ENCODE assay signal across 23 cellular contexts in genomic region chr5:133933169-133933509, GRCh38. TPM values are rescaled to one million over a fixed set of nuclear protein-coding genes. Genes with fewer than 3 reads are reported as not detected.
DNase-seq lines count a peak whose midpoint lies in the region; ATAC-seq and TF ChIP-seq lines count a peak whose summit lies in the region.
"Had no signal": no experiment of that assay in that cellular context is flagged by ENCODE, and none has a peak within 500 bp of the region (broad histone marks: within the 10 kb centered on the region; RNA-seq: fewer than 3 reads in every experiment).

No MANE protein-coding gene starts in this region.

- TF ChIP-seq POLR2A in IMR-90 (IDR thresholded peaks at IDR 0.05; ENCODE audit: low read depth, low read length), result no peak

- H3K56ac ChIP-seq in IMR-90 (ENCODE audit: extremely low read depth, insufficient read depth, low read length), result no peak overlapping the region

- no peak overlapping the region for H4K8ac ChIP-seq in IMR-90 (ENCODE audit: low read depth in 2 of 2, low read length in 2 of 2)

- peak overlapping the region; percentile 68 for H3K9ac ChIP-seq in BLaER1
- no peak overlapping the region for H3K9ac ChIP-seq in IMR-90 (ENCODE audit: low read depth, low read length)

- peaks cover 4% of the 10 kb centered on the region for H3K9me1 ChIP-seq in IMR-90 (ENCODE audit: insufficient read depth, low read length)

- H2AFZ ChIP-seq in IMR-90 (replicated peaks; ENCODE audit: low read length, poor library complexity), result no peak overlapping the region

- H3K79me1 ChIP-seq in IMR-90 (ENCODE audit: low read depth in 1 of 2, low read length in 2 of 2), result no peaks in the 10 kb centered on the region

- H3K14ac ChIP-seq in IMR-90 (replicated peaks; ENCODE audit: low read depth, low read length), result no peak overlapping the region

- no CpG with 5 or more reads among the region's 3 CpGs for WGBS in IMR-90 (ENCODE audit: extremely low coverage in 2 of 2, insufficient read length in 1 of 2), 2 experiments

- H4K20me1 ChIP-seq in BLaER1 (no peaks in the 10 kb centered on the region), IMR-90 (ENCODE audit: insufficient read depth, low read length) (no peaks in the 10 kb centered on the region)

- no peak overlapping the region for H2BK15ac ChIP-seq in IMR-90 (ENCODE audit: low read depth, low read length)

- in situ Hi-C loops in IMR-90 (cut with MboI; ENCODE audit: low sequenced_read_pairs), result no loop called here

- H3K27me3 ChIP-seq in BLaER1 (no peaks in the 10 kb centered on the region), IMR-90 (ENCODE audit: control insufficient read depth, insufficient read depth, low read length) (peaks cover 32% of the 10 kb centered on the region)
- H3K27me3 ChIP-seq: dorsolateral prefrontal cortex, heart left ventricle had no signal

- peak overlapping the region; percentile 24 for H3K4me3 Mint-ChIP-seq in activated naive CD8-positive, alpha-beta T cell treated with anti-CD3 and anti-CD28 coated beads, Interleukin-2, amount 50 U/mL, for 24 hours
- H3K4me3 Mint-ChIP-seq in naive B cell, result peak overlapping the region; percentile 68 to 92 (median 84)
- H3K4me3 Mint-ChIP-seq: H9; T-helper 2 cell treated with Interferon-gamma antibody and Interleukin-4, amounts not matched to agents 5 μg/mL and 100 μg/mL, for 36 hours had no signal

- H3K9me3 ChIP-seq in BLaER1 (no peaks in the 10 kb centered on the region; the same call in 1 of the 2 replicates), IMR-90 (ENCODE audit: control insufficient read depth, insufficient read depth, low read length) (peaks cover 1% of the 10 kb centered on the region; the same call in 1 of the 2 replicates)
- H3K9me3 ChIP-seq: heart left ventricle, lower lobe of right lung had no signal

- H3K4ac ChIP-seq in IMR-90 (ENCODE audit: low read depth, low read length), result no peak overlapping the region

- H4K91ac ChIP-seq in IMR-90 (ENCODE audit: insufficient read depth, low read depth, low read length), result no peak overlapping the region

- no peak overlapping the region for H4K5ac ChIP-seq in IMR-90 (ENCODE audit: low read depth, low read length)

- H2AK5ac ChIP-seq in IMR-90 (ENCODE audit: low read depth, low read length), result no peak overlapping the region

- no peaks in the 10 kb centered on the region for H3K36me3 ChIP-seq in BLaER1
- no peaks in the 10 kb centered on the region for H3K36me3 ChIP-seq in IMR-90 (ENCODE audit: control insufficient read depth, insufficient read depth, low read length)
- H3K36me3 ChIP-seq: heart left ventricle, lower lobe of right lung had no signal

- no peak overlapping the region for H2AK9ac ChIP-seq in IMR-90 (replicated peaks; ENCODE audit: low read depth, low read length, poor library complexity)

- H3K23ac ChIP-seq in IMR-90 (ENCODE audit: low read depth, low read length), result no peak overlapping the region

- BruUV-seq in IMR-90 (replicated peaks; lab: Mats Ljungman, UMichigan), result no TSS peak

- DNase-seq in IMR-90, result peak; percentile 11
- no peak for DNase-seq in activated naive CD8-positive, alpha-beta T cell treated with anti-CD3 and anti-CD28 coated beads, Interleukin-2, amount 50 U/mL, for 24 hours
- no peak for DNase-seq in naive B cell
- no peak for DNase-seq in foreskin fibroblast
- no peak for DNase-seq in NCI-H2107 treated with DMSO at 0.1 percent for 48 hours (lab: John Stamatoyannopoulos, UW; ENCODE audit: unreplicated experiment)
- no peak for DNase-seq in head of caudate nucleus
- DNase-seq: ACHN; Calu3; central memory CD4-positive, alpha-beta T cell; DND-41; dorsolateral prefrontal cortex; H9; kidney glomerular epithelial cell; lower lobe of right lung; NCI-H1092; NCI-H1930; NCI-H226 had no signal

- H3K4me2 ChIP-seq in BLaER1, result peak overlapping the region; percentile 95
- H3K4me2 ChIP-seq in IMR-90 (ENCODE audit: low read depth, low read length), result no peak overlapping the region

- H3K4me1 ChIP-seq in BLaER1 (peaks cover 100% of the 10 kb centered on the region), IMR-90 (ENCODE audit: control insufficient read depth, insufficient read depth, low read length) (peaks cover 6% of the 10 kb centered on the region; the same call in 1 of the 2 replicates)

- intact Hi-C loops in IMR-90 (cut with micrococcal nuclease) (no loop called here), head of caudate nucleus (cut with DNase I) (no loop called here)

- H3K27ac ChIP-seq in BLaER1, result peak overlapping the region; percentile 91
- no peak overlapping the region for H3K27ac ChIP-seq in IMR-90 (ENCODE audit: insufficient read depth, low read length)
- H3K27ac ChIP-seq: heart left ventricle, lower lobe of right lung, VCaP had no signal

- H3K36me3 Mint-ChIP-seq in activated naive CD8-positive, alpha-beta T cell treated with anti-CD3 and anti-CD28 coated beads, Interleukin-2, amount 50 U/mL, for 24 hours (ENCODE audit: low read depth), result peaks cover 5% of the 10 kb centered on the region
- H3K36me3 Mint-ChIP-seq in naive B cell, result peaks cover 0 to 11% of the 10 kb centered on the region in 2 donors

- no peaks in the 10 kb centered on the region for H3K9me3 Mint-ChIP-seq in activated naive CD8-positive, alpha-beta T cell treated with anti-CD3 and anti-CD28 coated beads, Interleukin-2, amount 50 U/mL, for 24 hours
- H3K9me3 Mint-ChIP-seq in naive B cell, result peaks cover 0 to 10% (median 5%) of the 10 kb centered on the region in 7 donors
- H3K9me3 Mint-ChIP-seq: T-helper 2 cell treated with Interferon-gamma antibody and Interleukin-4, amounts not matched to agents 5 μg/mL and 100 μg/mL, for 36 hours had no signal

- POLR2A ChIA-PET in IMR-90 (lab: Charles Lee; ENCODE audit: unreplicated experiment), result no interaction called here

- dilution Hi-C loops in IMR-90 (cut with HindIII; ENCODE audit: low sequenced_read_pairs, unreplicated experiment), result no loop called here

- H3K4me1 Mint-ChIP-seq in activated naive CD8-positive, alpha-beta T cell treated with anti-CD3 and anti-CD28 coated beads, Interleukin-2, amount 50 U/mL, for 24 hours, result peaks cover 75% of the 10 kb centered on the region
- peaks cover 86 to 98% (median 97%) of the 10 kb centered on the region in 3 donors for H3K4me1 Mint-ChIP-seq in naive B cell

- no peak overlapping the region for H3K18ac ChIP-seq in IMR-90 (ENCODE audit: low read depth, low read length)

- CTCF ChIA-PET in IMR-90 (lab: Yijun Ruan, JAX), result no interaction called here

- no peak for TF ChIP-seq RAD21 in IMR-90 (IDR thresholded peaks at IDR 0.05; ENCODE audit: low read length)

- no peak overlapping the region for H2BK120ac ChIP-seq in IMR-90 (ENCODE audit: low read depth, low read length)

- H3K27ac Mint-ChIP-seq in activated naive CD8-positive, alpha-beta T cell treated with anti-CD3 and anti-CD28 coated beads, Interleukin-2, amount 50 U/mL, for 24 hours, result peak overlapping the region; percentile 66
- peak overlapping the region; percentile 93 to 100 (median 99) for H3K27ac Mint-ChIP-seq in naive B cell
- H3K27ac Mint-ChIP-seq: progenitor cell of endocrine pancreas; T-helper 2 cell treated with Interferon-gamma antibody and Interleukin-4, amounts not matched to agents 5 μg/mL and 100 μg/mL, for 36 hours had no signal

- H2BK20ac ChIP-seq in IMR-90 (ENCODE audit: low read depth, low read length), result no peak overlapping the region

- no peak for ATAC-seq in IMR-90 (ENCODE audit: low read depth)
- no peak for ATAC-seq in activated naive CD8-positive, alpha-beta T cell treated with anti-CD3 and anti-CD28 coated beads, Interleukin-2, amount 50 U/mL, for 24 hours
- ATAC-seq in naive B cell (ENCODE audit: low read depth in 2 of 2), result no peak
- ATAC-seq: SK-N-SH treated with all-trans-retinoic acid at 6 μM for 48 hours had no signal

- TF ChIP-seq CTCF in IMR-90 (conservative IDR thresholded peaks at IDR 0.05; ENCODE audit: low read depth, low read length), result no peak
- no peak for TF ChIP-seq CTCF in foreskin fibroblast (IDR thresholded peaks at IDR 0.05; ENCODE audit: low read depth, low read length)

- H3K27me3 Mint-ChIP-seq in activated naive CD8-positive, alpha-beta T cell treated with anti-CD3 and anti-CD28 coated beads, Interleukin-2, amount 50 U/mL, for 24 hours, result no peaks in the 10 kb centered on the region
- H3K27me3 Mint-ChIP-seq in naive B cell, result no peaks in the 10 kb centered on the region

- H2BK5ac ChIP-seq in IMR-90 (ENCODE audit: low read depth, low read length, poor library complexity, severe bottlenecking), result no peak overlapping the region

- H3K4me3 ChIP-seq in BLaER1 (peak overlapping the region; percentile 55), IMR-90 (ENCODE audit: insufficient read depth, low read depth, low read length) (no peak overlapping the region), foreskin fibroblast (ENCODE audit: low read depth in 1 of 2, low read length in 2 of 2) (no peak overlapping the region)
- H3K4me3 ChIP-seq: dorsolateral prefrontal cortex, heart left ventricle, lower lobe of right lung had no signal

TF ChIP-seq in IMR-90, 13 proteins besides CTCF, POLR2A, EP300 and RAD21 (continues in another document):
- TF ChIP-seq BHLHE40 (IDR thresholded peaks at IDR 0.05; ENCODE audit: low read depth, low read length) (no peak), SMC3 (IDR thresholded peaks at IDR 0.05; ENCODE audit: low read depth, low read length) (no peak), MAFK (IDR thresholded peaks at IDR 0.05; ENCODE audit: low read depth, low read length) (no peak), NFE2L2 (IDR thresholded peaks at IDR 0.05; ENCODE audit: low read depth, low read length) (no peak), USF2 (IDR thresholded peaks at IDR 0.05; ENCODE audit: low read depth, low read length) (no peak), MAZ (IDR thresholded peaks at IDR 0.05; ENCODE audit: borderline replicate concordance, low read depth, low read length) (no peak), RCOR1 (IDR thresholded peaks at IDR 0.05; ENCODE audit: insufficient replicate concordance, low read length) (no peak), RFX5 (IDR thresholded peaks at IDR 0.05; ENCODE audit: low read depth, low read length) (no peak)

RNA-seq across cellular contexts. Expression of gene C5orf15, which starts 35.3 kb away (rescaled TPM):
- total RNA-seq in IMR-90 (2012; rRNA removed), result 35.1 and 54.2 TPM in 2 replicates
- polyA plus RNA-seq in IMR-90 (2012; rRNA removed) (64.5 and 73.5 TPM in 2 replicates), naive B cell (ENCODE audit: low read depth in 6 of 6) (10 to 100 TPM; 37.2 to 44.3 (median 41.2) TPM)
- polyA plus RNA-seq in IMR-90 (2012; cell fraction: cytosol; rRNA removed), result 35.0 and 205 TPM in 2 replicates
- polyA plus RNA-seq in IMR-90 (2012; cell fraction: nucleus; rRNA removed; ENCODE audit: low replicate concordance), result 37.9 and 38.3 TPM in 2 replicates
